ENCODE assay signal across 7 cellular contexts in genomic region chr17:43461185-43461584, GRCh38.
"Had no signal": no experiment of that assay in that cellular context is flagged by ENCODE, and none has a peak within 500 bp of the region (broad histone marks: within the 10 kb centered on the region; RNA-seq: fewer than 3 reads in every experiment).

No MANE protein-coding gene starts in this region.

- DNase-seq: IMR-90, KBM-7, KG1 had no signal

- H3K36me3 Mint-ChIP-seq: IgD-negative memory B cell had no signal

- H3K4me1 Mint-ChIP-seq: IgD-negative memory B cell had no signal

- ATAC-seq: K562 had no signal

- H3K4me3 Mint-ChIP-seq: IgD-negative memory B cell had no signal

- H3K27ac ChIP-seq: HL-60 had no signal

- H3K9me3 Mint-ChIP-seq: IgD-negative memory B cell had no signal

- FAIRE-seq: HTR-8/SVneo, K562 had no signal

- H3K4me3 ChIP-seq: K562 had no signal
